ENCODE assay signal across 22 cellular contexts in the genomic region with DNA sequence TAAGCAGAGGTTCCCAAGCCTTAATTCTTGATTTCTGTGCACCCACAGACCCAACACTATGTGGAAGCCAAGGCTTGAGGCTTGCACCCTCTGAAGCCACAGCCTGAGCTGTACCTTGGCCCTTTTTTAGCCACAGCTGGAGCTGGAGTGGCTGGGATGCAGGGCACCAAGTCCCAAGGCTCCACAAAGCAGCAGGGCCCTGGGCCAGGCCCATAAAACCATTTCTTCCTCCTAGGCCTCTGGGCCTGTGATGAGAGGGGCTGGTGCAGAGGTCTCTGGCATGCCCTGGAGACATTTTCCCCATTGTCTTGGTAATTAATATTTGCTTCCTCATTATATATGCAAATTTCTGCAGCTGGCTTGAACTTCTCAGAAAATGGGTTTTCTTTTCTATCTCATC.
DNase-seq lines count a peak whose midpoint lies in the region; ATAC-seq, FAIRE-seq and TF ChIP-seq lines count a peak whose summit lies in the region.
"Had no signal": no experiment of that assay in that cellular context is flagged by ENCODE, and none has a peak within 500 bp of the region (broad histone marks: within the 10 kb centered on the region; RNA-seq: fewer than 3 reads in every experiment).

No MANE protein-coding gene starts in this region.

- no peak for FAIRE-seq in A549 (lab: Jason Lieb, UNC)
- FAIRE-seq: D721Med, G401.6, GM12891, GM19239 had no signal

- intact Hi-C loops in right lobe of liver (cut with DNase I), result no loop called here

- no peak overlapping the region for H3K4me3 ChIP-seq in A549
- no peak overlapping the region for H3K4me3 ChIP-seq in HEK293 (ENCODE audit: low read depth, low read length)
- H3K4me3 ChIP-seq in RWPE2 (ENCODE audit: severe bottlenecking), result no peak overlapping the region
- H3K4me3 ChIP-seq in neutrophil (ENCODE audit: low read depth in 1 of 2, low read length in 1 of 2), result no peak overlapping the region
- no peak overlapping the region for H3K4me3 ChIP-seq in right lobe of liver

- TF ChIP-seq POLR2A in A549 (IDR thresholded peaks at IDR 0.05; ENCODE audit: low read length), result no peak
- TF ChIP-seq POLR2A in right lobe of liver (IDR thresholded peaks at IDR 0.05), result no peak

- CTCF ChIA-PET in A549 (lab: Yijun Ruan, JAX) (no interaction called here), HEK293 (lab: Yijun Ruan, JAX) (no interaction called here)

- POLR2A ChIA-PET in A549 (lab: Yijun Ruan, JAX) (no interaction called here), HEK293 (lab: Yijun Ruan, JAX) (no interaction called here)

- no peak overlapping the region for H3K4me2 ChIP-seq in A549
- H3K4me2 ChIP-seq: BLaER1 treated with 17β-estradiol and CSF1 and Interleukin-3, amounts not matched to agents 10 nM and 100 nM had no signal

- no peak for ATAC-seq in A549
- no peak for ATAC-seq in RWPE2 (ENCODE audit: low read depth)
- no peak for ATAC-seq in HG02763 (IDR thresholded peaks at IDR 0.05; ENCODE audit: unreplicated experiment)
- ATAC-seq in right lobe of liver, result no peak
- ATAC-seq: CD8-positive, alpha-beta T cell had no signal

- no peak for TF ChIP-seq RAD21 in A549 (conservative IDR thresholded peaks at IDR 0.05 in 1 of 2, IDR thresholded peaks at IDR 0.05 in 1 of 2)

- H3K27ac ChIP-seq in A549, result no peak overlapping the region
- no peak overlapping the region for H3K27ac ChIP-seq in HEK293 (ENCODE audit: extremely low read depth, low read depth, low read length)
- peak overlapping the region; percentile 95 for H3K27ac ChIP-seq in RWPE2 (ENCODE audit: poor library complexity, severe bottlenecking)
- peak overlapping the region; percentile 63 for H3K27ac ChIP-seq in neutrophil
- no peak overlapping the region for H3K27ac ChIP-seq in right lobe of liver
- H3K27ac ChIP-seq in substantia nigra (ENCODE audit: low read depth, low read length, poor library complexity, severe bottlenecking), result no peak overlapping the region
- H3K27ac ChIP-seq: 22Rv1; BLaER1 treated with 17β-estradiol and CSF1 and Interleukin-3, amounts not matched to agents 10 nM and 100 nM; C4-2B had no signal

- DNase-seq in A549 (ENCODE audit: low read depth in 1 of 2, low spot score in 1 of 2), result no peak
- DNase-seq in RWPE2 (ENCODE audit: low spot score), result no peak
- no peak for DNase-seq in right lobe of liver
- no peak for DNase-seq in substantia nigra (lab: John Stamatoyannopoulos, UW)
- DNase-seq: ACHN; BE2C; Caco-2; Calu3; CD4-positive, alpha-beta T cell; CD8-positive, alpha-beta T cell; DMS79 treated with DMSO at 0.1 percent for 48 hours; GF-D8 had no signal

- H3K27me3 ChIP-seq in RWPE2 (ENCODE audit: insufficient read depth, poor library complexity, severe bottlenecking), result no peaks in the 10 kb centered on the region
- no peaks in the 10 kb centered on the region for H3K27me3 ChIP-seq in neutrophil
- H3K27me3 ChIP-seq in right lobe of liver, result no peaks in the 10 kb centered on the region
- H3K27me3 ChIP-seq: BE2C; BLaER1 treated with 17β-estradiol and CSF1 and Interleukin-3, amounts not matched to agents 10 nM and 100 nM had no signal

- H3K36me3 ChIP-seq in HEK293 (ENCODE audit: control insufficient read depth in 2 of 2, insufficient read depth in 1 of 2, low read length in 2 of 2), result no peaks in the 10 kb centered on the region
- H3K36me3 ChIP-seq in RWPE2 (ENCODE audit: low read depth), result peaks cover 8% of the 10 kb centered on the region
- H3K36me3 ChIP-seq in neutrophil, result no peaks in the 10 kb centered on the region
- H3K36me3 ChIP-seq in right lobe of liver, result no peaks in the 10 kb centered on the region
- H3K36me3 ChIP-seq: BE2C had no signal

- TF ChIP-seq CTCF in A549 (IDR thresholded peaks at IDR 0.05), result no peak
- no peak for TF ChIP-seq CTCF in HEK293 (tag by site-specific recombination; IDR thresholded peaks at IDR 0.05)
- TF ChIP-seq CTCF in RWPE2 (IDR thresholded peaks at IDR 0.05; ENCODE audit: poor library complexity, severe bottlenecking), result no peak
- TF ChIP-seq CTCF in neutrophil (IDR thresholded peaks at IDR 0.05), result no peak
- TF ChIP-seq CTCF in right lobe of liver (IDR thresholded peaks at IDR 0.05), result no peak

- peaks cover 23% of the 10 kb centered on the region for H3K9me3 ChIP-seq in A549
- no peaks in the 10 kb centered on the region for H3K9me3 ChIP-seq in HEK293 (ENCODE audit: control insufficient read depth, insufficient read depth, low read depth, low read length)
- peaks cover 16% of the 10 kb centered on the region for H3K9me3 ChIP-seq in RWPE2 (ENCODE audit: severe bottlenecking)
- H3K9me3 ChIP-seq in neutrophil, result no peaks in the 10 kb centered on the region
- no peaks in the 10 kb centered on the region for H3K9me3 ChIP-seq in right lobe of liver

- TF ChIP-seq EP300 in A549 (IDR thresholded peaks at IDR 0.05), result no peak

- peaks cover 15% of the 10 kb centered on the region for H3K4me1 ChIP-seq in A549
- H3K4me1 ChIP-seq in HEK293 (ENCODE audit: control insufficient read depth, insufficient read depth, low read length), result no peaks in the 10 kb centered on the region
- peaks cover 34% of the 10 kb centered on the region for H3K4me1 ChIP-seq in RWPE2 (ENCODE audit: insufficient read depth, poor library complexity, severe bottlenecking)
- peaks cover 15% of the 10 kb centered on the region in 2 experiments for H3K4me1 ChIP-seq in neutrophil (ENCODE audit: control insufficient read depth in 1 of 2, insufficient read depth in 1 of 2, low read depth in 1 of 2, low read length in 1 of 2)
- H3K4me1 ChIP-seq in right lobe of liver, result no peaks in the 10 kb centered on the region
- H3K4me1 ChIP-seq: BE2C had no signal

TF ChIP-seq in A549, 52 proteins besides CTCF, POLR2A, EP300 and RAD21:
- TF ChIP-seq ZFP36 (IDR thresholded peaks at IDR 0.05; ENCODE audit: borderline replicate concordance, partially characterized antibody) (peak; percentile 74), MAZ (IDR thresholded peaks at IDR 0.05; ENCODE audit: borderline replicate concordance, low read depth, low read length) (no peak), RNF2 (IDR thresholded peaks at IDR 0.05; ENCODE audit: borderline replicate concordance, low read depth) (no peak), EHMT2 (IDR thresholded peaks at IDR 0.05; ENCODE audit: low read depth) (no peak), HOXB13 (CRISPR knock-in tag; IDR thresholded peaks at IDR 0.05; ENCODE audit: low read depth) (no peak)
- TF ChIP-seq, protein P1, sequence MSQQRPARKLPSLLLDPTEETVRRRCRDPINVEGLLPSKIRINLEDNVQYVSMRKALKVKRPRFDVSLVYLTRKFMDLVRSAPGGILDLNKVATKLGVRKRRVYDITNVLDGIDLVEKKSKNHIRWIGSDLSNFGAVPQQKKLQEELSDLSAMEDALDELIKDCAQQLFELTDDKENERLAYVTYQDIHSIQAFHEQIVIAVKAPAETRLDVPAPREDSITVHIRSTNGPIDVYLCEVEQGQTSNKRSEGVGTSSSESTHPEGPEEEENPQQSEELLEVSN (IDR thresholded peaks at IDR 0.05; ENCODE audit: borderline replicate concordance, low read depth), result no peak

TF ChIP-seq in HEK293, 187 proteins besides CTCF, POLR2A, EP300 and RAD21 (continues in another document):
- TF ChIP-seq KLF16 (tag by site-specific recombination; IDR thresholded peaks at IDR 0.05) (no peak), ZNF585B (tag by site-specific recombination; IDR thresholded peaks at IDR 0.05) (peak; percentile 89), ZFHX2 (tag by site-specific recombination; conservative IDR thresholded peaks at IDR 0.05) (no peak), BCL11A (tag by site-specific recombination; IDR thresholded peaks at IDR 0.05; ENCODE audit: low read depth) (no peak), SETDB1 (IDR thresholded peaks at IDR 0.05; ENCODE audit: insufficient read length, low read length) (peak; percentile 52), ZNF404 (tag by site-specific recombination; IDR thresholded peaks at IDR 0.05) (no peak), ZNF529 (tag by site-specific recombination; IDR thresholded peaks at IDR 0.05; ENCODE audit: insufficient replicate concordance) (no peak)
- TF ChIP-seq, protein P2, sequence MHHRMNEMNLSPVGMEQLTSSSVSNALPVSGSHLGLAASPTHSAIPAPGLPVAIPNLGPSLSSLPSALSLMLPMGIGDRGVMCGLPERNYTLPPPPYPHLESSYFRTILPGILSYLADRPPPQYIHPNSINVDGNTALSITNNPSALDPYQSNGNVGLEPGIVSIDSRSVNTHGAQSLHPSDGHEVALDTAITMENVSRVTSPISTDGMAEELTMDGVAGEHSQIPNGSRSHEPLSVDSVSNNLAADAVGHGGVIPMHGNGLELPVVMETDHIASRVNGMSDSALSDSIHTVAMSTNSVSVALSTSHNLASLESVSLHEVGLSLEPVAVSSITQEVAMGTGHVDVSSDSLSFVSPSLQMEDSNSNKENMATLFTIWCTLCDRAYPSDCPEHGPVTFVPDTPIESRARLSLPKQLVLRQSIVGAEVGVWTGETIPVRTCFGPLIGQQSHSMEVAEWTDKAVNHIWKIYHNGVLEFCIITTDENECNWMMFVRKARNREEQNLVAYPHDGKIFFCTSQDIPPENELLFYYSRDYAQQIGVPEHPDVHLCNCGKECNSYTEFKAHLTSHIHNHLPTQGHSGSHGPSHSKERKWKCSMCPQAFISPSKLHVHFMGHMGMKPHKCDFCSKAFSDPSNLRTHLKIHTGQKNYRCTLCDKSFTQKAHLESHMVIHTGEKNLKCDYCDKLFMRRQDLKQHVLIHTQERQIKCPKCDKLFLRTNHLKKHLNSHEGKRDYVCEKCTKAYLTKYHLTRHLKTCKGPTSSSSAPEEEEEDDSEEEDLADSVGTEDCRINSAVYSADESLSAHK (tag by site-specific recombination; IDR thresholded peaks at IDR 0.05), result no peak
- TF ChIP-seq, protein P3, sequence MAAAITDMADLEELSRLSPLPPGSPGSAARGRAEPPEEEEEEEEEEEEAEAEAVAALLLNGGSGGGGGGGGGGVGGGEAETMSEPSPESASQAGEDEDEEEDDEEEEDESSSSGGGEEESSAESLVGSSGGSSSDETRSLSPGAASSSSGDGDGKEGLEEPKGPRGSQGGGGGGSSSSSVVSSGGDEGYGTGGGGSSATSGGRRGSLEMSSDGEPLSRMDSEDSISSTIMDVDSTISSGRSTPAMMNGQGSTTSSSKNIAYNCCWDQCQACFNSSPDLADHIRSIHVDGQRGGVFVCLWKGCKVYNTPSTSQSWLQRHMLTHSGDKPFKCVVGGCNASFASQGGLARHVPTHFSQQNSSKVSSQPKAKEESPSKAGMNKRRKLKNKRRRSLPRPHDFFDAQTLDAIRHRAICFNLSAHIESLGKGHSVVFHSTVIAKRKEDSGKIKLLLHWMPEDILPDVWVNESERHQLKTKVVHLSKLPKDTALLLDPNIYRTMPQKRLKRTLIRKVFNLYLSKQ (tag by site-specific recombination; IDR thresholded peaks at IDR 0.05; ENCODE audit: borderline replicate concordance), result no peak

Comparison
In these comparisons a context has a peak if more than half of its experiments do, and no peak if none do; other contexts are left out.
1. H3K27ac ChIP-seq: peak in RWPE2 (single experiment) and neutrophil (single experiment); none in A549 (0 of 2), HEK293 (single experiment), right lobe of liver (0 of 3) and substantia nigra (single experiment).